In genomic region chr20:40029589-40029988, GRCh38 we compare ENCODE assay signal across 28 cellular contexts.
"Had no signal": no experiment of that assay in that cellular context is flagged by ENCODE, and none has a peak within 500 bp of the region (broad histone marks: within the 10 kb centered on the region; RNA-seq: fewer than 3 reads in every experiment).

No MANE protein-coding gene starts in this region.

- DNase-seq: colonic mucosa; cortex of kidney; dermis blood vessel endothelial cell; dorsolateral prefrontal cortex; effector CD4-positive, alpha-beta T cell; effector CD8-positive, alpha-beta T cell; effector memory CD4-positive, alpha-beta T cell; effector memory CD8-positive, alpha-beta T cell; endodermal cell; erythroblast; esophagus squamous epithelium; foreskin fibroblast; foreskin keratinocyte; foreskin melanocyte; gastrocnemius medialis; glutamatergic neuron; head of caudate nucleus; heart left ventricle; heart right ventricle had no signal

- H3K4me3 ChIP-seq: colonic mucosa, coronary artery, dorsolateral prefrontal cortex, esophagus muscularis mucosa, esophagus squamous epithelium, gastrocnemius medialis, gastroesophageal sphincter, heart left ventricle, heart right ventricle had no signal

- H3K27ac ChIP-seq: colonic mucosa, coronary artery, dorsolateral prefrontal cortex, epithelial cell of prostate, esophagus muscularis mucosa, esophagus squamous epithelium, foreskin keratinocyte, gastrocnemius medialis, gastroesophageal sphincter, heart left ventricle, heart right ventricle had no signal

- H3K9me3 ChIP-seq: colonic mucosa, esophagus muscularis mucosa, esophagus squamous epithelium, gastrocnemius medialis, gastroesophageal sphincter, heart left ventricle, heart right ventricle had no signal

- FAIRE-seq: colon, endometrium, endothelial cell of umbilical vein, frontal cortex had no signal

- H3K27me3 ChIP-seq: colonic mucosa, esophagus muscularis mucosa, esophagus squamous epithelium, foreskin keratinocyte, gastrocnemius medialis, gastroesophageal sphincter had no signal

- H3K4me1 ChIP-seq: colonic mucosa, esophagus muscularis mucosa, esophagus squamous epithelium, foreskin keratinocyte, gastrocnemius medialis, gastroesophageal sphincter, heart left ventricle, heart right ventricle had no signal

- H3K36me3 ChIP-seq: colonic mucosa, esophagus muscularis mucosa, esophagus squamous epithelium, gastrocnemius medialis, gastroesophageal sphincter, heart left ventricle, heart right ventricle had no signal

- ATAC-seq: effector memory CD8-positive, alpha-beta T cell; esophagus mucosa; foreskin keratinocyte; gastrocnemius medialis; gastroesophageal sphincter; heart left ventricle; heart right ventricle had no signal
